ENCODE assay signal across 19 cellular contexts in the genomic region with DNA sequence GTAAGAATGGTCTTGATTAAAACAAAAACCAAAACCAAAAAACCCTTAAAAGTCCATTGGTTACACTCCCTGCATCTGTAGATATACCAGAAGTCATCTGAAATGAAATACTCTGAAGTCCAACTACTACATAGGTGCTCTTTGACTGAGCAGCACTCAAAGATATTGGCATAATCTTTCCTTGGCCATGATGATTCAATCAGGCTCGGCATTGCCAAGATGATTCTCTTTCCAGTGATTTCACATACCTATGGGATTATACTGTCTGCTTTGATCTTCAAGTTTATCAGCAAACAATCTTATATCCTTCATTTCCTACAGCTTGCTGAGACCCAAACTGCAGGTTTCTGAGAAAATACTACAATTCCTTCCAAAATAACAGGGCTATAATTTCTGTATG.
"Had no signal": no experiment of that assay in that cellular context is flagged by ENCODE, and none has a peak within 500 bp of the region (broad histone marks: within the 10 kb centered on the region; RNA-seq: fewer than 3 reads in every experiment).

No MANE protein-coding gene starts in this region.

- H3K36me3 ChIP-seq: esophagus muscularis mucosa, left ventricle myocardium inferior, lower lobe of right lung, neural progenitor cell, pancreas had no signal

- H3K27me3 ChIP-seq: esophagus muscularis mucosa, neural progenitor cell, pancreas had no signal

- H3K9me3 ChIP-seq: esophagus muscularis mucosa, lower lobe of right lung, pancreas had no signal

- H3K27me3 Mint-ChIP-seq: progenitor cell of endocrine pancreas had no signal

- H3K27ac ChIP-seq: epithelial cell of prostate, esophagus muscularis mucosa, left ventricle myocardium inferior, lower lobe of right lung, neural progenitor cell, pancreas had no signal

- H3K4me1 Mint-ChIP-seq: immature natural killer cell, neural progenitor cell had no signal

- H3K4me1 ChIP-seq: esophagus muscularis mucosa, left ventricle myocardium inferior, lower lobe of right lung, neural progenitor cell, pancreas had no signal

- ATAC-seq: left cardiac atrium; lower lobe of right lung; natural killer cell treated with Interleukin-12 subunit alpha and Interleukin-12 subunit beta and Interleukin-15 and Interleukin-18, amount 100 ng/mL, for 72 hours; pancreas; right cardiac atrium had no signal

- H3K4me3 ChIP-seq: esophagus muscularis mucosa, left ventricle myocardium inferior, lower lobe of right lung, neural progenitor cell, pancreas had no signal

- DNase-seq: effector memory CD4-positive, alpha-beta T cell; immature natural killer cell; kidney; left cardiac atrium; left ventricle myocardium inferior; lower lobe of right lung; mesenchymal stem cell; midbrain; occipital lobe; pancreas; right cardiac atrium; small intestine; stimulated activated CD4-positive, alpha-beta T cell treated with anti-CD3 and anti-CD28 coated beads, Interleukin-12 subunit alpha, Interleukin-12 subunit beta, amount 100 ng/mL, for 4 hours; stimulated activated naive CD4-positive, alpha-beta T cell had no signal

- H3K4me3 Mint-ChIP-seq: immature natural killer cell; natural killer cell treated with Interleukin-12 subunit alpha and Interleukin-12 subunit beta and Interleukin-15 and Interleukin-18, amount 100 ng/mL, for 72 hours; neural progenitor cell had no signal

- H3K36me3 Mint-ChIP-seq: immature natural killer cell, neural progenitor cell had no signal

- H3K27ac Mint-ChIP-seq: immature natural killer cell; natural killer cell treated with Interleukin-12 subunit alpha and Interleukin-12 subunit beta and Interleukin-15 and Interleukin-18, amount 100 ng/mL, for 72 hours; neural progenitor cell; progenitor cell of endocrine pancreas had no signal

- H3K9me3 Mint-ChIP-seq: neural progenitor cell had no signal
